ENCODE assay signal across 8 cellular contexts in genomic region chr14:67487937-67488893, GRCh38. TPM values are rescaled to one million over a fixed set of nuclear protein-coding genes. Genes with fewer than 3 reads are reported as not detected.
DNase-seq lines count a peak whose midpoint lies in the region; ATAC-seq and TF ChIP-seq lines count a peak whose summit lies in the region.

Gene TMEM229B, minus strand, starts transcription at chr14:67488721. Its CDS starts 14,798 bp downstream, at chr14:67473923.

- H3K4me2 ChIP-seq in DOHH2 (ENCODE audit: low read length): peak within 1 kb of the TSS; percentile 76

- H3K27ac ChIP-seq in DOHH2 (ENCODE audit: low read depth, low read length): peak within 1 kb of the TSS; percentile 82

- DNase-seq in M059J (ENCODE audit: low read depth): peak; percentile 69
- peak; percentile 47 for DNase-seq in activated CD8-positive, alpha-beta memory T cell treated with anti-CD3 and anti-CD28 coated beads, Interleukin-2, amount 50 U/mL, for 24 hours (ENCODE audit: extremely low read depth)
- DNase-seq in germinal center (ENCODE audit: low spot score): peak; percentile 92
- DNase-seq in stimulated activated CD4-positive, alpha-beta T cell treated with anti-CD3 and anti-CD28 coated beads, Interleukin-2, amount 100 ng/mL, for 24 hours: peak; percentile 68 to 72
- DNase-seq in NCI-H748 treated with DMSO at 0.1 percent for 48 hours (lab: John Stamatoyannopoulos, UW): no peak
- DNase-seq in NCI-H1417 (lab: John Stamatoyannopoulos, UW): no peak

- peaks cover 5% of the 10 kb centered on the region for H3K9me3 ChIP-seq in DOHH2 (ENCODE audit: control insufficient read depth, insufficient read depth, low read length)

- H3K4me1 ChIP-seq in DOHH2 (ENCODE audit: control insufficient read depth, low read length): peaks cover 55% of the 10 kb centered on the region

- peaks cover 5% of the 10 kb centered on the region; the same call in 1 of the 2 replicates for H3F3A ChIP-seq in DOHH2 (ENCODE audit: control insufficient read depth, insufficient read depth)

- ATAC-seq in GM21576 (IDR thresholded peaks at IDR 0.05; ENCODE audit: unreplicated experiment): peak; percentile 93

- no peaks in the 10 kb centered on the region for H4K20me1 ChIP-seq in DOHH2 (ENCODE audit: control insufficient read depth, insufficient read depth, low read depth, low read length)

- H3K4me3 ChIP-seq in DOHH2 (ENCODE audit: low read length): peak within 1 kb of the TSS; percentile 63

- no peaks in the 10 kb centered on the region for H3K36me3 ChIP-seq in DOHH2 (ENCODE audit: control insufficient read depth, low read length)

- H3K27me3 ChIP-seq in DOHH2 (ENCODE audit: control insufficient read depth, low read length): no peaks in the 10 kb centered on the region

- TF ChIP-seq CTCF in DOHH2 (IDR thresholded peaks at IDR 0.05; ENCODE audit: low read depth, low read length, poor library complexity, severe bottlenecking): no peak

- no peaks in the 10 kb centered on the region for H3K9me2 ChIP-seq in DOHH2 (replicated peaks; ENCODE audit: control insufficient read depth, low read length)

- no peaks in the 10 kb centered on the region for H3K79me2 ChIP-seq in DOHH2 (ENCODE audit: control insufficient read depth, low read length)

RNA-seq across cellular contexts. Expression of gene TMEM229B, which starts in this region (rescaled TPM):
- 13.0 and 21.5 TPM in 2 replicates for total RNA-seq in M059J (2014; rRNA removed; shearing (Covaris generic))

Comparison
In these comparisons a context has a peak if more than half of its experiments do, and no peak if none do; other contexts are left out.
1. DNase-seq: peak in M059J (single experiment), activated CD8-positive, alpha-beta memory T cell treated with anti-CD3 and anti-CD28 coated beads, Interleukin-2, amount 50 U/mL, for 24 hours (single experiment), germinal center (single experiment) and stimulated activated CD4-positive, alpha-beta T cell treated with anti-CD3 and anti-CD28 coated beads, Interleukin-2, amount 100 ng/mL, for 24 hours (2 of 2); none in NCI-H748 treated with DMSO at 0.1 percent for 48 hours (single experiment) and NCI-H1417 (0 of 3).